21 cellular contexts compared by ENCODE assay signal in the genomic region with DNA sequence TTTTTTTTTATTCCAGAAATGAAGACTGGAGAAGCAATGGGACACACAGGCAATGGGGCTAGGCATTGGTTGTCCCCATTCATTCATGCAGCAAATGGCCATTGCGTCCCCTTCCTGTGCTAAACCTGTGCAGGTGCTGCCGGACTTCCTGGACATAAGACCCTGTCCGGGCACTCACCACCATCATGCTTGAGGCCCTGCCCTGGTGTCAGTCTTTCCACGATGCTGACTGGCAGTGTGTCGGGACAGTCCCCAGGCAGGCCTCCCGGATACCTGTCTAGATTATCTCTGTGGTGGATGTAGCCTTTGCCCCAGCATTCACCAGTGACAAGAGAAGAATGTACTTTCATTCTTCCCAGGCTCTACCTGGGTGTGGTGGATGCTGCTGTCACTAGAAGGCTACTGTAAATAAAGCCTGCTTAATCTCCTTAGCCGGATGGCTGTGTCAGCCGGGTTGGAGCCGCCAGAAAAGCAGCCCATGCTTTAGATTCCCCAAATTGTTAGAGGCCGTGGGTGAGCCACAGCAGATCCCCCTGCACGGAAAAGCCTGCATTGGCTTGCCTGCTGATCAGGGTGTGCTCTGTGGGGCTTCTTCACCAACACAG.
"Had no signal": no experiment of that assay in that cellular context is flagged by ENCODE, and none has a peak within 500 bp of the region (broad histone marks: within the 10 kb centered on the region; RNA-seq: fewer than 3 reads in every experiment).

No MANE protein-coding gene starts in this region.

- H3K4me1 ChIP-seq: esophagus muscularis mucosa, left lung, prostate gland, upper lobe of right lung had no signal

- H3K36me3 ChIP-seq: brain microvascular endothelial cell, esophagus muscularis mucosa, left lung, neutrophil, prostate gland, upper lobe of right lung had no signal

- H3K36me3 Mint-ChIP-seq: memory B cell, naive B cell had no signal

- H3K9me3 ChIP-seq: esophagus muscularis mucosa, left lung, neutrophil, prostate gland, upper lobe of right lung had no signal

- ATAC-seq: activated naive CD4-positive, alpha-beta T cell treated with anti-CD3 and anti-CD28 coated beads, Interleukin-2, amount 50 U/mL, for 72 hours; activated T-cell treated with anti-CD3 and anti-CD28 coated beads, Interleukin-2, amount 50 U/mL, for 4 hours; left lung; sciatic nerve; upper lobe of right lung had no signal

- H3K9me3 Mint-ChIP-seq: activated T-cell treated with anti-CD3 and anti-CD28 coated beads, Interleukin-2, amount 50 U/mL, for 4 hours; memory B cell had no signal

- H3K4me3 Mint-ChIP-seq: activated T-cell treated with anti-CD3 and anti-CD28 coated beads, Interleukin-2, amount 50 U/mL, for 4 hours; memory B cell; naive B cell had no signal

- H3K27me3 ChIP-seq: brain microvascular endothelial cell, neutrophil had no signal

- FAIRE-seq: endometrium, islet of Langerhans had no signal

- DNase-seq: activated CD4-positive, alpha-beta T cell treated with anti-CD3 and anti-CD28 coated beads for 1 hour; activated CD4-positive, alpha-beta T cell treated with anti-CD3 and anti-CD28 coated beads, Interleukin-2, amount 50 U/mL, for 48 hours; activated effector memory CD4-positive, alpha-beta T cell treated with anti-CD3 and anti-CD28 coated beads, Interleukin-2, amount 50 U/mL, for 16 hours; activated T-cell treated with anti-CD3 and anti-CD28 coated beads, Interleukin-2, amount 50 U/mL, for 4 hours; amygdala; brain microvascular endothelial cell; glutamatergic neuron; left lung; naive B cell; stimulated activated CD4-positive, alpha-beta T cell treated with anti-CD3 and anti-CD28 coated beads, Interleukin-2, amount 100 ng/mL, for 48 hours; stimulated activated naive CD4-positive, alpha-beta T cell treated with Interleukin-2 at 50 U/mL for 16 hours; T-helper 9 cell; upper lobe of right lung had no signal

- H3K27ac ChIP-seq: brain microvascular endothelial cell, esophagus muscularis mucosa, left lung, neutrophil, prostate gland, upper lobe of right lung had no signal

- H3K4me3 ChIP-seq: esophagus muscularis mucosa, left lung, prostate gland, upper lobe of right lung had no signal

- H3K27ac Mint-ChIP-seq: activated naive CD4-positive, alpha-beta T cell treated with anti-CD3 and anti-CD28 coated beads, Interleukin-2, amount 50 U/mL, for 72 hours; memory B cell; naive B cell had no signal
